In genomic region chr7:100363797-100364196, GRCh38 we compare ENCODE assay signal across 9 cellular contexts. TPM values are rescaled to one million over a fixed set of nuclear protein-coding genes. Genes with fewer than 3 reads are reported as not detected.
DNase-seq lines count a peak whose midpoint lies in the region; ATAC-seq, FAIRE-seq and TF ChIP-seq lines count a peak whose summit lies in the region.
"Not testable (repeated sequence)": the region's sequence is repeated elsewhere in the genome, so short reads cannot be mapped to it uniquely, and the experiment has no call there.
"Had no signal": no experiment of that assay in that cellular context is flagged by ENCODE, and none has a peak within 500 bp of the region (broad histone marks: within the 10 kb centered on the region; RNA-seq: fewer than 3 reads in every experiment).

No MANE protein-coding gene starts in this region.

- H3K27me3 Mint-ChIP-seq in CD4-positive, alpha-beta T cell; activated naive CD8-positive, alpha-beta T cell treated with anti-CD3 and anti-CD28 coated beads, Interleukin-2, amount 10 ng/mL, durations not matched to agents 7 days and 5 days; dendritic cell treated with granulocyte-macrophage colony-stimulating factor and Interleukin-4, amounts not matched to agents 40 ng/mL and 50 ng/mL, for 4 days; naive thymus-derived CD8-positive, alpha-beta T cell: not testable (repeated sequence)

- peaks cover 68% of the 10 kb centered on the region for H3K36me3 Mint-ChIP-seq in CD4-positive, alpha-beta T cell (ENCODE audit: low read depth)
- peaks cover 36% of the 10 kb centered on the region for H3K36me3 Mint-ChIP-seq in activated naive CD8-positive, alpha-beta T cell treated with anti-CD3 and anti-CD28 coated beads, Interleukin-2, amount 10 ng/mL, durations not matched to agents 7 days and 5 days
- peaks cover 71% of the 10 kb centered on the region for H3K36me3 Mint-ChIP-seq in dendritic cell treated with granulocyte-macrophage colony-stimulating factor and Interleukin-4, amounts not matched to agents 40 ng/mL and 50 ng/mL, for 4 days (ENCODE audit: low read depth)
- H3K36me3 Mint-ChIP-seq in naive thymus-derived CD8-positive, alpha-beta T cell = peaks cover 0 to 59% (median 30%) of the 10 kb centered on the region in 3 donors

- POLR2A ChIA-PET in CD4-positive, alpha-beta T cell (lab: Charles Lee); activated naive CD8-positive, alpha-beta T cell treated with anti-CD3 and anti-CD28 coated beads, Interleukin-2, amount 10 ng/mL, durations not matched to agents 7 days and 5 days (lab: Charles Lee); naive thymus-derived CD8-positive, alpha-beta T cell (lab: Charles Lee): not testable (repeated sequence)

- H3K27ac Mint-ChIP-seq in CD4-positive, alpha-beta T cell = peak overlapping the region; percentile 47
- peak overlapping the region; percentile 26 for H3K27ac Mint-ChIP-seq in activated naive CD8-positive, alpha-beta T cell treated with anti-CD3 and anti-CD28 coated beads, Interleukin-2, amount 10 ng/mL, durations not matched to agents 7 days and 5 days
- peak overlapping the region; percentile 88 for H3K27ac Mint-ChIP-seq in dendritic cell treated with granulocyte-macrophage colony-stimulating factor and Interleukin-4, amounts not matched to agents 40 ng/mL and 50 ng/mL, for 4 days
- H3K27ac Mint-ChIP-seq in naive thymus-derived CD8-positive, alpha-beta T cell = peak overlapping the region in 6 of 10 donors; percentile 5 to 70 (median 52)

- FAIRE-seq in kidney (lab: Jason Lieb, UNC) = not testable (repeated sequence)

- not testable (repeated sequence) for H3K9me3 Mint-ChIP-seq in CD4-positive, alpha-beta T cell; activated naive CD8-positive, alpha-beta T cell treated with anti-CD3 and anti-CD28 coated beads, Interleukin-2, amount 10 ng/mL, durations not matched to agents 7 days and 5 days; dendritic cell treated with granulocyte-macrophage colony-stimulating factor and Interleukin-4, amounts not matched to agents 40 ng/mL and 50 ng/mL, for 4 days; naive thymus-derived CD8-positive, alpha-beta T cell

- not testable (repeated sequence) for H3K4me3 Mint-ChIP-seq in CD4-positive, alpha-beta T cell; activated naive CD8-positive, alpha-beta T cell treated with anti-CD3 and anti-CD28 coated beads, Interleukin-2, amount 10 ng/mL, durations not matched to agents 7 days and 5 days; dendritic cell treated with granulocyte-macrophage colony-stimulating factor and Interleukin-4, amounts not matched to agents 40 ng/mL and 50 ng/mL, for 4 days; naive thymus-derived CD8-positive, alpha-beta T cell

- peaks cover 19 to 26% of the 10 kb centered on the region in 2 donors for H3K36me3 ChIP-seq in kidney (ENCODE audit: control insufficient read depth in 1 of 2, insufficient read depth in 2 of 2, low read length in 2 of 2)
- H3K36me3 ChIP-seq in neutrophil = peaks cover 41% of the 10 kb centered on the region

- H3K9ac ChIP-seq in kidney (ENCODE audit: low read length in 2 of 2) = not testable (repeated sequence)

- peaks cover 14% of the 10 kb centered on the region for H3K4me1 Mint-ChIP-seq in CD4-positive, alpha-beta T cell (ENCODE audit: low read depth)
- peaks cover 29% of the 10 kb centered on the region for H3K4me1 Mint-ChIP-seq in activated naive CD8-positive, alpha-beta T cell treated with anti-CD3 and anti-CD28 coated beads, Interleukin-2, amount 10 ng/mL, durations not matched to agents 7 days and 5 days
- H3K4me1 Mint-ChIP-seq in dendritic cell treated with granulocyte-macrophage colony-stimulating factor and Interleukin-4, amounts not matched to agents 40 ng/mL and 50 ng/mL, for 4 days (ENCODE audit: low read depth) = peaks cover 62% of the 10 kb centered on the region
- H3K4me1 Mint-ChIP-seq in naive thymus-derived CD8-positive, alpha-beta T cell = peaks cover 24 to 53% (median 31%) of the 10 kb centered on the region in 4 donors

- not testable (repeated sequence) for TF ChIP-seq CTCF in CD4-positive, alpha-beta T cell (IDR thresholded peaks at IDR 0.05); kidney (IDR thresholded peaks at IDR 0.05; ENCODE audit: borderline replicate concordance, extremely low read depth, insufficient read depth); neutrophil (IDR thresholded peaks at IDR 0.05)

- not testable (repeated sequence) for DNase-seq in CD4-positive, alpha-beta T cell; activated naive CD8-positive, alpha-beta T cell treated with anti-CD3 and anti-CD28 coated beads, Interleukin-2, amount 10 ng/mL, durations not matched to agents 7 days and 5 days; naive thymus-derived CD8-positive, alpha-beta T cell
- DNase-seq in kidney = peak; percentile 19

- not testable (repeated sequence) for H3K4me3 ChIP-seq in kidney (ENCODE audit: low read length in 2 of 2); neutrophil (ENCODE audit: low read depth in 1 of 2, low read length in 1 of 2)

- H3K4me1 ChIP-seq in kidney (ENCODE audit: control insufficient read depth in 1 of 2, insufficient read depth in 1 of 2, low read depth in 1 of 2, low read length in 2 of 2) = not testable (repeated sequence)
- peaks cover 68 to 70% of the 10 kb centered on the region in 2 experiments for H3K4me1 ChIP-seq in neutrophil (ENCODE audit: control insufficient read depth in 1 of 2, insufficient read depth in 1 of 2, low read depth in 1 of 2, low read length in 1 of 2)

- intact Hi-C loops in CD4-positive, alpha-beta T cell (cut with DNase I, micrococcal nuclease); kidney (cut with DNase I): not testable (repeated sequence)
- intact Hi-C loops in dendritic cell treated with granulocyte-macrophage colony-stimulating factor and Interleukin-4, amounts not matched to agents 40 ng/mL and 50 ng/mL, for 4 days (cut with micrococcal nuclease) = loop anchor here (5.0 kb wide), 1 partner anchor 44 kb away; no protein-coding TSS in a partner anchor

- not testable (repeated sequence) for ATAC-seq in CD4-positive, alpha-beta T cell (ENCODE audit: poor library complexity); activated naive CD8-positive, alpha-beta T cell treated with anti-CD3 and anti-CD28 coated beads, Interleukin-2, amount 10 ng/mL, durations not matched to agents 7 days and 5 days (ENCODE audit: low read depth); naive thymus-derived CD8-positive, alpha-beta T cell

- not testable (repeated sequence) for H3K27ac ChIP-seq in CD4-positive, alpha-beta T cell (ENCODE audit: low read depth, low read length); kidney (ENCODE audit: low read depth in 2 of 2, low read length in 2 of 2)
- peak overlapping the region; percentile 100 for H3K27ac ChIP-seq in neutrophil

- H3K27me3 ChIP-seq in CD4-positive, alpha-beta T cell (ENCODE audit: control insufficient read depth, insufficient read depth, low read length); neutrophil: not testable (repeated sequence)

- CTCF ChIA-PET in CD4-positive, alpha-beta T cell (lab: Charles Lee) = not testable (repeated sequence)

- not testable (repeated sequence) for H3K9me3 ChIP-seq in CD4-positive, alpha-beta T cell (ENCODE audit: control insufficient read depth, low read length); kidney (ENCODE audit: control insufficient read depth in 1 of 2, low read length in 2 of 2); neutrophil

RNA-seq across cellular contexts. Expression of gene PILRB, which starts 5.9 kb away (rescaled TPM):
- total RNA-seq in CD4-positive, alpha-beta T cell = 10 to 100 TPM; 56.4 to 67.6 TPM
- total RNA-seq in activated naive CD8-positive, alpha-beta T cell treated with anti-CD3 and anti-CD28 coated beads, Interleukin-2, amount 10 ng/mL, durations not matched to agents 7 days and 5 days = 10 to 100 TPM; 91.3 to 96.4 TPM
- total RNA-seq in kidney = 76.4 TPM
- polyA plus RNA-seq in kidney (ENCODE audit: insufficient read depth, low read depth, low replicate concordance) = 45.0 TPM
- 100 to 1,000 TPM; 129 to 130 TPM for total RNA-seq in naive thymus-derived CD8-positive, alpha-beta T cell
- 10 to 100 TPM in 1 of 3 donors, 1 to 10 TPM in 2; 2.5 to 14.6 (median 3.3) TPM for polyA plus RNA-seq in naive thymus-derived CD8-positive, alpha-beta T cell

RNA-seq across cellular contexts. Expression of gene PILRA, which starts 9.5 kb away (rescaled TPM):
- 1 to 10 TPM; 4.6 to 5.3 TPM for total RNA-seq in CD4-positive, alpha-beta T cell
- 1 to 10 TPM; 4.1 to 5.1 TPM for total RNA-seq in activated naive CD8-positive, alpha-beta T cell treated with anti-CD3 and anti-CD28 coated beads, Interleukin-2, amount 10 ng/mL, durations not matched to agents 7 days and 5 days
- total RNA-seq in kidney = 18.8 TPM
- 15.4 TPM for polyA plus RNA-seq in kidney (ENCODE audit: insufficient read depth, low read depth, low replicate concordance)
- 10 to 100 TPM in 1 of 2 experiments, 1 to 10 TPM in 1; 8.6 to 10.6 TPM for total RNA-seq in naive thymus-derived CD8-positive, alpha-beta T cell
- under 1 TPM; 0.35 to 0.63 (median 0.60) TPM for polyA plus RNA-seq in naive thymus-derived CD8-positive, alpha-beta T cell

RNA-seq across cellular contexts. Expression of gene SPDYE3, which starts 56.3 kb away (rescaled TPM):
- not detected for total RNA-seq in CD4-positive, alpha-beta T cell
- not detected for total RNA-seq in activated naive CD8-positive, alpha-beta T cell treated with anti-CD3 and anti-CD28 coated beads, Interleukin-2, amount 10 ng/mL, durations not matched to agents 7 days and 5 days
- total RNA-seq in kidney = not detected
- not detected for polyA plus RNA-seq in kidney (ENCODE audit: insufficient read depth, low read depth, low replicate concordance)
- total RNA-seq in naive thymus-derived CD8-positive, alpha-beta T cell = not detected
- polyA plus RNA-seq in naive thymus-derived CD8-positive, alpha-beta T cell = 10 to 100 TPM in 1 of 3 donors, 1 to 10 TPM in 2; 4.8 to 10.9 (median 7.7) TPM
- total RNA-seq: Caco-2; CD8-positive, alpha-beta T cell; HFFc6 had no signal

Comparison
In these comparisons a context has a peak if more than half of its experiments do, and no peak if none do; other contexts are left out.
1. H3K27ac Mint-ChIP-seq: peak in every context shown above with its lines; median percentile 88 in dendritic cell treated with granulocyte-macrophage colony-stimulating factor and Interleukin-4, amounts not matched to agents 40 ng/mL and 50 ng/mL, for 4 days; 52 in naive thymus-derived CD8-positive, alpha-beta T cell; 47 in CD4-positive, alpha-beta T cell; 26 in activated naive CD8-positive, alpha-beta T cell treated with anti-CD3 and anti-CD28 coated beads, Interleukin-2, amount 10 ng/mL, durations not matched to agents 7 days and 5 days.